ENCODE assay signal across 8 cellular contexts in genomic region chr1:225554216-225554812, GRCh38.
A peak's percentile ranks its signal among the peaks of the same experiment; 100 is the strongest.
DNase-seq lines count a peak whose midpoint lies in the region; TF ChIP-seq lines count a peak whose summit lies in the region.

No MANE protein-coding gene starts in this region.

- H3K4me1 ChIP-seq in left ventricle myocardium inferior, result peaks cover 25% of the 10 kb centered on the region
- H3K4me1 ChIP-seq in tibial artery, result peaks cover 0 to 33% (median 3%) of the 10 kb centered on the region in 4 donors

- POLR2A ChIA-PET in BJ (lab: Charles Lee), result no interaction called here

- H3K27me3 ChIP-seq in BJ (ENCODE audit: control insufficient read depth, insufficient read depth, low read length) (no peaks in the 10 kb centered on the region), HL-60 (ENCODE audit: insufficient read depth, poor library complexity, severe bottlenecking) (no peaks in the 10 kb centered on the region), left ventricle myocardium inferior (ENCODE audit: low read depth) (no peaks in the 10 kb centered on the region), tibial artery (no peaks in the 10 kb centered on the region)

- intact Hi-C loops in left ventricle myocardium inferior (cut with micrococcal nuclease), result no loop called here
- intact Hi-C loops in tibial artery (cut with DNase I; ENCODE audit: low total_unique reads), result loop anchor here (10.0 kb wide), 1 partner anchor 210 kb away; no protein-coding TSS in a partner anchor

- no peak for DNase-seq in BJ (ENCODE audit: low read depth)
- peak in 1 of 2 experiments; percentile 7 for DNase-seq in HL-60 (ENCODE audit: low read depth in 1 of 2, low spot score in 1 of 2)
- peak; percentile 18 for DNase-seq in SW480 (ENCODE audit: low spot score)
- DNase-seq in left ventricle myocardium inferior, result no peak
- DNase-seq in tibial artery, result no peak
- DNase-seq in GM19238 (ENCODE audit: insufficient read length, low spot score), result no peak
- DNase-seq in activated CD4-positive, alpha-beta T cell treated with anti-CD3 and anti-CD28 coated beads, Interleukin-2, amount 50 U/mL, for 1 hour, result no peak
- no peak for DNase-seq in effector CD4-positive, alpha-beta T cell

- CTCF ChIA-PET in BJ (lab: Yijun Ruan, JAX), result interaction anchor here (0.9 to 3.6 kb wide), 6 partner anchors 10 to 223 kb away, joined by 3 to 26 read pairs (median 4); partner anchors contain the start of gene SRP9

- H3K36me3 ChIP-seq in BJ (ENCODE audit: control insufficient read depth, insufficient read depth, low read length) (no peaks in the 10 kb centered on the region), left ventricle myocardium inferior (peaks cover 16% of the 10 kb centered on the region), tibial artery (peaks cover 0 to 8% (median 0%) of the 10 kb centered on the region in 3 donors)

- no peak overlapping the region for H3K4me3 ChIP-seq in BJ (ENCODE audit: low read depth, low read length)
- H3K4me3 ChIP-seq in HL-60 (replicated peaks; ENCODE audit: insufficient read depth, low read length), result no peak overlapping the region
- no peak overlapping the region for H3K4me3 ChIP-seq in left ventricle myocardium inferior
- no peak overlapping the region for H3K4me3 ChIP-seq in tibial artery

- H3K9me3 ChIP-seq in left ventricle myocardium inferior (replicated peaks) (peaks cover 19% of the 10 kb centered on the region), tibial artery (peaks cover 0 to 5% (median 0%) of the 10 kb centered on the region in 3 donors)

- TF ChIP-seq CTCF in BJ (IDR thresholded peaks at IDR 0.05; ENCODE audit: insufficient read depth, low read depth, low read length) (peak; percentile 58), HL-60 (IDR thresholded peaks at IDR 0.05; ENCODE audit: insufficient read depth, low read length) (peak; percentile 31), left ventricle myocardium inferior (IDR thresholded peaks at IDR 0.05; ENCODE audit: borderline replicate concordance) (peak; percentile 75), tibial artery (IDR thresholded peaks at IDR 0.05) (peak; percentile 57 to 62)

- H3K27ac ChIP-seq in HL-60 (replicated peaks) (no peak overlapping the region), left ventricle myocardium inferior (replicated peaks) (no peak overlapping the region), tibial artery (no peak overlapping the region)
